Comparison of ENCODE assay signal across 8 cellular contexts in the genomic region with DNA sequence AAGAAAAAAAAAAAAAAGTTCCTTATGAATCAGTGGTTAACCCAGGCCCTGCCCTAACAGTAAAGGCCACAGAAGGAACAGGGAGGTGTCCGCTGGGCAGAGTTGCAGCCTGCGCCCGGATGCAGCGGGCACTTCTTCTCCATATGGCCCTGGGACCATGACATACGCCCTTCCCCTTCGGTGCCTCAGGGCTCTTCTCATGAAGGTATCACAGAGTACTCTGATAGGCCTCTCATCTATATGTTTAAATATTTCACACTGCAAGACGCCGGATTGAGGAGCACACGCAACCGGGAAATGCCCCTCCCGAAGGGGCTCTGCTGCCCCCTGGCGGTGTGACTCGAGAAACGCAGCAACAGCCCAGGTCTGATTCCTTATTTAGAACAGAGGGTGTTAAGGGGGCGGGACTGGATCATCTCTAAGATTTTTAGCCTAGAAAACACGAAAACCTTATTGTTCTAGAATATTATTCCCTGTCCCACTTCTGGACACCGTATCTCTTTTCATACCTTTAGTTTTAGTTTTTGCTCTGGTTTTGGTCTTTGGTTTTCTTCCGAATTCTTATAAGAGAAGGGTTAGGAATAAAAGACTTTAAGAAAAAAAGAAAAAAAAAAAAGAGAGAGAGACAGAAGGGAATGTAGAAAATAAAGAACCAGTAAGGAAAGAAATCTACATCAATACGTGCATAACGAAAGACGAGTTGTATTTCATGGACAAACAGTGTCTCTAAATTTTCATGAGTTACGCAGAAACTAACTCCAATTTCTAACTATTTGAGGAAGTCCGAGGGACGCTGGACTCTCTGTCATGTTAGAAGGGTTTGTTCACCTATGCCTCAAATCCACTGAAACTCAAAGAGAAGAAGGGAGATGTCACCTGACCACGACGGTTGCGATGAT. TPM values are rescaled to one million over a fixed set of nuclear protein-coding genes. Genes with fewer than 3 reads are reported as not detected.
DNase-seq lines count a peak whose midpoint lies in the region; ATAC-seq and TF ChIP-seq lines count a peak whose summit lies in the region.

No MANE protein-coding gene starts in this region.

- H3K27ac ChIP-seq in adrenal gland = peak overlapping the region in 3 of 5 donors; percentile 33 to 60 (median 47)
- H3K27ac ChIP-seq in rectal smooth muscle tissue (ENCODE audit: low read depth, low read length) = peak overlapping the region; percentile 2
- no peak overlapping the region for H3K27ac ChIP-seq in aorta (ENCODE audit: low read depth in 1 of 2, low read length in 2 of 2)

- H3K4me3 Mint-ChIP-seq in T-helper 1 cell treated with Interleukin-12 subunit alpha and Interleukin-12 subunit beta and Interleukin-4 antibody, amounts not matched to agents 30 μg/mL and 1 μg/mL, for 36 hours = peak overlapping the region; percentile 73

- peak; percentile 71 for DNase-seq in GF-D8 (lab: John Stamatoyannopoulos, UW)
- peak; percentile 55 for DNase-seq in HFF-Myc (ENCODE audit: extremely low read depth, low read depth)
- peak; percentile 74 for DNase-seq in NCI-H1436 (lab: John Stamatoyannopoulos, UW)
- DNase-seq in adrenal gland = peak; percentile 71 to 89 (median 75)
- peak; percentile 69 for DNase-seq in left cardiac atrium
- DNase-seq in aorta = peak; percentile 88 to 93

- peak overlapping the region; percentile 83 for H3K27ac Mint-ChIP-seq in T-helper 1 cell treated with Interleukin-12 subunit alpha and Interleukin-12 subunit beta and Interleukin-4 antibody, amounts not matched to agents 30 μg/mL and 1 μg/mL, for 36 hours

- TF ChIP-seq POLR2A in adrenal gland (IDR thresholded peaks at IDR 0.05) = no peak

- WGBS in adrenal gland, 4 donors = 33 to 40% (median 37%) methylated on average over 27 of the region's 27 CpGs
- 44% methylated on average over 27 of the region's 27 CpGs for WGBS in aorta, 2 donors

- peak; percentile 98 for TF ChIP-seq CTCF in HFF-Myc (IDR thresholded peaks at IDR 0.05; ENCODE audit: low read depth, low read length, missing control alignments)
- TF ChIP-seq CTCF in adrenal gland (IDR thresholded peaks at IDR 0.05) = peak; percentile 86 to 97 (median 92)

- H3K4me3 ChIP-seq in HFF-Myc (replicated peaks; ENCODE audit: low read depth, low read length) (no peak overlapping the region), adrenal gland (no peak overlapping the region), rectal smooth muscle tissue (ENCODE audit: low read length) (no peak overlapping the region), aorta (ENCODE audit: low read length in 2 of 2) (no peak overlapping the region)

- no peaks in the 10 kb centered on the region for H3K9me3 Mint-ChIP-seq in T-helper 1 cell treated with Interleukin-12 subunit alpha and Interleukin-12 subunit beta and Interleukin-4 antibody, amounts not matched to agents 30 μg/mL and 1 μg/mL, for 36 hours

- peak; percentile 85 to 88 for ATAC-seq in left cardiac atrium
- peak; percentile 90 for ATAC-seq in aorta (ENCODE audit: low FRiP score)

- peaks cover 10 to 26% of the 10 kb centered on the region in 2 donors for H3K4me1 ChIP-seq in adrenal gland (replicated peaks in 1 of 2)
- H3K4me1 ChIP-seq in rectal smooth muscle tissue (ENCODE audit: control insufficient read depth, insufficient read depth, low read length) = no peaks in the 10 kb centered on the region
- H3K4me1 ChIP-seq in aorta (ENCODE audit: control insufficient read depth in 1 of 2, insufficient read depth in 2 of 2, low read length in 2 of 2) = no peaks in the 10 kb centered on the region

- no peak overlapping the region for H3K9ac ChIP-seq in rectal smooth muscle tissue (ENCODE audit: low read length)

- H3K27me3 ChIP-seq in adrenal gland (no peaks in the 10 kb centered on the region), rectal smooth muscle tissue (ENCODE audit: control insufficient read depth, insufficient read depth, low read length) (no peaks in the 10 kb centered on the region), aorta (ENCODE audit: control insufficient read depth in 1 of 2, insufficient read depth in 2 of 2, low read length in 1 of 2) (no peaks in the 10 kb centered on the region)

- H3K27me3 Mint-ChIP-seq in T-helper 1 cell treated with Interleukin-12 subunit alpha and Interleukin-12 subunit beta and Interleukin-4 antibody, amounts not matched to agents 30 μg/mL and 1 μg/mL, for 36 hours (ENCODE audit: low read depth) = no peaks in the 10 kb centered on the region

- H3K36me3 ChIP-seq in adrenal gland (replicated peaks in 1 of 2) = peaks cover 0 to 20% of the 10 kb centered on the region in 2 donors
- H3K36me3 ChIP-seq in rectal smooth muscle tissue (ENCODE audit: control insufficient read depth, insufficient read depth, low read length) = peaks cover 8% of the 10 kb centered on the region
- H3K36me3 ChIP-seq in aorta (ENCODE audit: control insufficient read depth in 1 of 2, insufficient read depth in 2 of 2, low read length in 1 of 2) = no peaks in the 10 kb centered on the region

- H3K36me3 Mint-ChIP-seq in T-helper 1 cell treated with Interleukin-12 subunit alpha and Interleukin-12 subunit beta and Interleukin-4 antibody, amounts not matched to agents 30 μg/mL and 1 μg/mL, for 36 hours (ENCODE audit: low read depth) = peaks cover 25% of the 10 kb centered on the region

- intact Hi-C loops in adrenal gland (cut with DNase I) (loop anchor here (10.0 kb wide), 2 partner anchors 271 to 581 kb away; no protein-coding TSS in a partner anchor), left cardiac atrium (cut with DNase I) (loop anchor here in 1 of 2 donors (10.0 kb wide), 2 partner anchors 441 to 581 kb away; no protein-coding TSS in a partner anchor), aorta (cut with DNase I) (loop anchor here (5.0 to 10.0 kb wide), 3 partner anchors 81 to 441 kb away; no protein-coding TSS in a partner anchor)

- H3K4me1 Mint-ChIP-seq in T-helper 1 cell treated with Interleukin-12 subunit alpha and Interleukin-12 subunit beta and Interleukin-4 antibody, amounts not matched to agents 30 μg/mL and 1 μg/mL, for 36 hours (ENCODE audit: low read depth) = peaks cover 26% of the 10 kb centered on the region

- H3K9me3 ChIP-seq in adrenal gland (replicated peaks in 1 of 3) (no peaks in the 10 kb centered on the region), aorta (ENCODE audit: control insufficient read depth, low read length) (no peaks in the 10 kb centered on the region)

RNA-seq across cellular contexts. Expression of a gene that starts 12.0 kb away (rescaled TPM):
- total RNA-seq in adrenal gland = 10 to 100 TPM; 23.2 to 56.7 (median 43.9) TPM
- polyA plus RNA-seq in adrenal gland = 10 to 100 TPM; 19.8 to 32.4 (median 28.3) TPM
- 10 to 100 TPM in 1 of 2 donors, 1 to 10 TPM in 1; 8.6 to 11.9 TPM for total RNA-seq in left cardiac atrium
- 10 to 100 TPM; 15.5 to 19.7 TPM for total RNA-seq in aorta
- 10 to 100 TPM in 1 of 2 donors, 1 to 10 TPM in 1; 3.6 to 18.0 TPM for polyA plus RNA-seq in aorta

RNA-seq across cellular contexts. Expression of a gene that starts 48.2 kb away (rescaled TPM):
- total RNA-seq in adrenal gland (100 to 1,000 TPM in 2 of 8 donors, 10 to 100 TPM in 6; 48.2 to 210 (median 91.9) TPM), left cardiac atrium (100 to 1,000 TPM in 1 of 2 donors, 10 to 100 TPM in 1; 90.8 to 122 TPM), aorta (100 to 1,000 TPM; 137 to 138 TPM)
- polyA plus RNA-seq in adrenal gland (100 to 1,000 TPM in 1 of 3 donors, 10 to 100 TPM in 2; 48.1 to 168 (median 55.0) TPM), aorta (100 to 1,000 TPM; 100 to 131 TPM)

Comparison
In these comparisons a context has a peak if more than half of its experiments do, and no peak if none do; other contexts are left out.
1. H3K27ac ChIP-seq: peak in adrenal gland (3 of 5) and rectal smooth muscle tissue (single experiment); none in aorta (0 of 2).
2. Peak in every context shown above with its lines, with median percentiles within 50 percentile points of each other: DNase-seq.